In the genomic region with DNA sequence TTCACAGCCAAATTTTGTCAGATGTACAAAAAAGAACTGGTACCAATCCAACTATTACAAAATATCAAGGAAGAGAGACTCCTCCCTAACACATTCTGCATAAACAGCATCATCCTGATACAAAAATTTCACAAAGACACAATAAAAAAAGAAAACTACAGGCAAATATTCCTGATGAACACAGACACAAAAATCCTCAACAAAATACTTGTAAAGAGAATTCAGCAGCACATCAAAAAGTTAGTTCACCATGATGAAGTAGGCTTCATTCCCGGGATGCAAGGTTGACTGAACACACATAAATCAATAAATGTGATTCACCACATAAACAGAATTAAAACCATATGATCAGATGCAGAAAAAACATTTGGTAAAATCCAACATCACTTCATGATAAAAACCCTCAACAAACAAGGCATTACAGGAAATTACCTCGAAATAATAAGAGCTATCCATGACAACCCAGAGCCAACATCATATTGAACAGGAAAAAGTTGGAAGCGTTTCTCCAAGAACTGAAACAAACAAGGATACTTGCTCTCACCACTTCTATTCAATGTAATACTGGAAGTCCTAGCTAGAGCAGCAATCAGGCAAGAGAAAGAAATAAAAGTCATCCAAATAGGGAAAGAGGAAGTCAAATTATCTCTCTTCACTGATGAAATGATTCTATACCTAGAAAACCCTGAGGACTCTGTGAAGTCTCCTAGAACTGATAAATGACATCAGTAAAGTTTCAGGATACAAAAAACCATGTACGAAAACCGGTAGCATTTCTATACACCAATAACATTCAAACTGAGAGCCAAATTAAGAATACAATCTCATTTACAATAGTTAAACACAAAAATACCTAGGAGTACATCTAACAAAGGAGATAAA, we compare ENCODE assay signal across 1 cellular context.
TF ChIP-seq lines count a peak whose summit lies in the region.

No MANE protein-coding gene starts in this region.

TF ChIP-seq in SK-N-SH treated with all-trans-retinoic acid at 6 μM for 48 hours, 23 proteins besides CTCF, POLR2A, EP300 and RAD21 (continued from another document):
- TF ChIP-seq, protein P1, sequence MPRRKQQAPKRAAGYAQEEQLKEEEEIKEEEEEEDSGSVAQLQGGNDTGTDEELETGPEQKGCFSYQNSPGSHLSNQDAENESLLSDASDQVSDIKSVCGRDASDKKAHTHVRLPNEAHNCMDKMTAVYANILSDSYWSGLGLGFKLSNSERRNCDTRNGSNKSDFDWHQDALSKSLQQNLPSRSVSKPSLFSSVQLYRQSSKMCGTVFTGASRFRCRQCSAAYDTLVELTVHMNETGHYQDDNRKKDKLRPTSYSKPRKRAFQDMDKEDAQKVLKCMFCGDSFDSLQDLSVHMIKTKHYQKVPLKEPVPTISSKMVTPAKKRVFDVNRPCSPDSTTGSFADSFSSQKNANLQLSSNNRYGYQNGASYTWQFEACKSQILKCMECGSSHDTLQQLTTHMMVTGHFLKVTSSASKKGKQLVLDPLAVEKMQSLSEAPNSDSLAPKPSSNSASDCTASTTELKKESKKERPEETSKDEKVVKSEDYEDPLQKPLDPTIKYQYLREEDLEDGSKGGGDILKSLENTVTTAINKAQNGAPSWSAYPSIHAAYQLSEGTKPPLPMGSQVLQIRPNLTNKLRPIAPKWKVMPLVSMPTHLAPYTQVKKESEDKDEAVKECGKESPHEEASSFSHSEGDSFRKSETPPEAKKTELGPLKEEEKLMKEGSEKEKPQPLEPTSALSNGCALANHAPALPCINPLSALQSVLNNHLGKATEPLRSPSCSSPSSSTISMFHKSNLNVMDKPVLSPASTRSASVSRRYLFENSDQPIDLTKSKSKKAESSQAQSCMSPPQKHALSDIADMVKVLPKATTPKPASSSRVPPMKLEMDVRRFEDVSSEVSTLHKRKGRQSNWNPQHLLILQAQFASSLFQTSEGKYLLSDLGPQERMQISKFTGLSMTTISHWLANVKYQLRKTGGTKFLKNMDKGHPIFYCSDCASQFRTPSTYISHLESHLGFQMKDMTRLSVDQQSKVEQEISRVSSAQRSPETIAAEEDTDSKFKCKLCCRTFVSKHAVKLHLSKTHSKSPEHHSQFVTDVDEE (CRISPR knock-in tag; IDR thresholded peaks at IDR 0.05) = no peak
- TF ChIP-seq ZC3H10 (CRISPR knock-in tag; IDR thresholded peaks at IDR 0.05) = no peak
- no peak for TF ChIP-seq ZNF8 (CRISPR knock-in tag; IDR thresholded peaks at IDR 0.05)
- no peak for TF ChIP-seq BACH2 (CRISPR knock-in tag; IDR thresholded peaks at IDR 0.05; ENCODE audit: borderline replicate concordance)
- TF ChIP-seq ZNF565 (CRISPR knock-in tag; conservative IDR thresholded peaks at IDR 0.05; ENCODE audit: low read depth) = no peak
- no peak for TF ChIP-seq ISL1 (CRISPR knock-in tag; IDR thresholded peaks at IDR 0.05)
- TF ChIP-seq ZFP30 (CRISPR knock-in tag; IDR thresholded peaks at IDR 0.05) = no peak
- TF ChIP-seq, protein P2, sequence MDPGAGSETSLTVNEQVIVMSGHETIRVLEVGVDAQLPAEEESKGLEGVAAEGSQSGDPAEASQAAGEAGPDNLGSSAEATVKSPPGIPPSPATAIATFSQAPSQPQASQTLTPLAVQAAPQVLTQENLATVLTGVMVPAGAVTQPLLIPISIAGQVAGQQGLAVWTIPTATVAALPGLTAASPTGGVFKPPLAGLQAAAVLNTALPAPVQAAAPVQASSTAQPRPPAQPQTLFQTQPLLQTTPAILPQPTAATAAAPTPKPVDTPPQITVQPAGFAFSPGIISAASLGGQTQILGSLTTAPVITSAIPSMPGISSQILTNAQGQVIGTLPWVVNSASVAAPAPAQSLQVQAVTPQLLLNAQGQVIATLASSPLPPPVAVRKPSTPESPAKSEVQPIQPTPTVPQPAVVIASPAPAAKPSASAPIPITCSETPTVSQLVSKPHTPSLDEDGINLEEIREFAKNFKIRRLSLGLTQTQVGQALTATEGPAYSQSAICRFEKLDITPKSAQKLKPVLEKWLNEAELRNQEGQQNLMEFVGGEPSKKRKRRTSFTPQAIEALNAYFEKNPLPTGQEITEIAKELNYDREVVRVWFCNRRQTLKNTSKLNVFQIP (CRISPR knock-in tag; IDR thresholded peaks at IDR 0.05; ENCODE audit: borderline replicate concordance, low read depth) = no peak
- TF ChIP-seq, protein P3, sequence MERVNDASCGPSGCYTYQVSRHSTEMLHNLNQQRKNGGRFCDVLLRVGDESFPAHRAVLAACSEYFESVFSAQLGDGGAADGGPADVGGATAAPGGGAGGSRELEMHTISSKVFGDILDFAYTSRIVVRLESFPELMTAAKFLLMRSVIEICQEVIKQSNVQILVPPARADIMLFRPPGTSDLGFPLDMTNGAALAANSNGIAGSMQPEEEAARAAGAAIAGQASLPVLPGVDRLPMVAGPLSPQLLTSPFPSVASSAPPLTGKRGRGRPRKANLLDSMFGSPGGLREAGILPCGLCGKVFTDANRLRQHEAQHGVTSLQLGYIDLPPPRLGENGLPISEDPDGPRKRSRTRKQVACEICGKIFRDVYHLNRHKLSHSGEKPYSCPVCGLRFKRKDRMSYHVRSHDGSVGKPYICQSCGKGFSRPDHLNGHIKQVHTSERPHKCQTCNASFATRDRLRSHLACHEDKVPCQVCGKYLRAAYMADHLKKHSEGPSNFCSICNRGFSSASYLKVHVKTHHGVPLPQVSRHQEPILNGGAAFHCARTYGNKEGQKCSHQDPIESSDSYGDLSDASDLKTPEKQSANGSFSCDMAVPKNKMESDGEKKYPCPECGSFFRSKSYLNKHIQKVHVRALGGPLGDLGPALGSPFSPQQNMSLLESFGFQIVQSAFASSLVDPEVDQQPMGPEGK (CRISPR knock-in tag; IDR thresholded peaks at IDR 0.05; ENCODE audit: borderline replicate concordance) = no peak
- no peak for TF ChIP-seq ARNTL (CRISPR knock-in tag; IDR thresholded peaks at IDR 0.05; ENCODE audit: borderline replicate concordance, low read depth)
- TF ChIP-seq RARB (CRISPR knock-in tag; IDR thresholded peaks at IDR 0.05) = no peak
